ENCODE assay signal across 8 cellular contexts in genomic region chr7:124929467-124930172, GRCh38. TPM values are rescaled to one million over a fixed set of nuclear protein-coding genes. Genes with fewer than 3 reads are reported as not detected.
DNase-seq lines count a peak whose midpoint lies in the region; ATAC-seq, FAIRE-seq and TF ChIP-seq lines count a peak whose summit lies in the region.

A gene with protein sequence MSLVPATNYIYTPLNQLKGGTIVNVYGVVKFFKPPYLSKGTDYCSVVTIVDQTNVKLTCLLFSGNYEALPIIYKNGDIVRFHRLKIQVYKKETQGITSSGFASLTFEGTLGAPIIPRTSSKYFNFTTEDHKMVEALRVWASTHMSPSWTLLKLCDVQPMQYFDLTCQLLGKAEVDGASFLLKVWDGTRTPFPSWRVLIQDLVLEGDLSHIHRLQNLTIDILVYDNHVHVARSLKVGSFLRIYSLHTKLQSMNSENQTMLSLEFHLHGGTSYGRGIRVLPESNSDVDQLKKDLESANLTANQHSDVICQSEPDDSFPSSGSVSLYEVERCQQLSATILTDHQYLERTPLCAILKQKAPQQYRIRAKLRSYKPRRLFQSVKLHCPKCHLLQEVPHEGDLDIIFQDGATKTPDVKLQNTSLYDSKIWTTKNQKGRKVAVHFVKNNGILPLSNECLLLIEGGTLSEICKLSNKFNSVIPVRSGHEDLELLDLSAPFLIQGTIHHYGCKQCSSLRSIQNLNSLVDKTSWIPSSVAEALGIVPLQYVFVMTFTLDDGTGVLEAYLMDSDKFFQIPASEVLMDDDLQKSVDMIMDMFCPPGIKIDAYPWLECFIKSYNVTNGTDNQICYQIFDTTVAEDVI (minus strand): TSS chr7:124929825. CDS start chr7:124897173, 32,652 bp downstream.

- no peaks in the 10 kb centered on the region for H3K36me3 ChIP-seq in adrenal gland (replicated peaks in 1 of 2)
- peaks cover 0 to 17% (median 4%) of the 10 kb centered on the region in 9 donors for H3K36me3 ChIP-seq in heart left ventricle

- H3K4me1 ChIP-seq in adrenal gland (replicated peaks in 1 of 2) (peaks cover 0 to 34% of the 10 kb centered on the region in 2 donors), heart left ventricle (peaks cover 0 to 45% (median 13%) of the 10 kb centered on the region in 12 donors)

- H3K9me3 ChIP-seq in adrenal gland (replicated peaks in 1 of 3) (no peaks in the 10 kb centered on the region), heart left ventricle (no peaks in the 10 kb centered on the region)

- H3K27ac ChIP-seq in adrenal gland (peak within 1 kb of the TSS; percentile 56 to 96 (median 84)), heart left ventricle (peak within 1 kb of the TSS; percentile 74 to 93 (median 86))

- intact Hi-C loops in adrenal gland (cut with DNase I) (no loop called here), heart left ventricle (cut with DNase I) (no loop called here)

- no peaks in the 10 kb centered on the region for H3K9me3 Mint-ChIP-seq in type B pancreatic cell

- peak within 1 kb of the TSS; percentile 95 for H3K27ac Mint-ChIP-seq in type B pancreatic cell

- DNase-seq in GM12892 (ENCODE audit: insufficient read length) (peak; percentile 55), NCI-H146 (lab: John Stamatoyannopoulos, UW) (peak; percentile 99), T-helper 1 cell (peak; percentile 94 to 98 (median 96)), adrenal gland (peak; percentile 98 to 100 (median 99)), heart left ventricle (peak; percentile 99 to 100 (median 99)), pons (ENCODE audit: low spot score) (peak; percentile 99), type B pancreatic cell (ENCODE audit: extremely low spot score, unreplicated experiment) (peak; percentile 97)

- H3K27me3 Mint-ChIP-seq in type B pancreatic cell, result peaks cover 3% of the 10 kb centered on the region

- peak; percentile 65; the same call in 1 of the 2 replicates for TF ChIP-seq POLR2A in GM12892 (IDR thresholded peaks at IDR 0.05; ENCODE audit: low read depth, low read length)
- TF ChIP-seq POLR2A in adrenal gland (IDR thresholded peaks at IDR 0.05), result peak in 1 of 2 donors; percentile 68
- TF ChIP-seq POLR2A in heart left ventricle (IDR thresholded peaks at IDR 0.05), result no peak

- H3K27me3 ChIP-seq in adrenal gland (no peaks in the 10 kb centered on the region), heart left ventricle (no peaks in the 10 kb centered on the region)

- H3K4me1 Mint-ChIP-seq in type B pancreatic cell (ENCODE audit: unreplicated experiment), result peaks cover 11% of the 10 kb centered on the region

- H3K4me3 ChIP-seq in adrenal gland, result peak within 1 kb of the TSS in 3 of 4 donors; percentile 44 to 85 (median 73)
- peak within 1 kb of the TSS; percentile 32 to 85 (median 70) for H3K4me3 ChIP-seq in heart left ventricle

- TF ChIP-seq CTCF in adrenal gland (IDR thresholded peaks at IDR 0.05) (peak in 2 of 6 experiments; percentile 13 to 23), heart left ventricle (IDR thresholded peaks at IDR 0.05) (no peak), type B pancreatic cell (conservative IDR thresholded peaks at IDR 0.05) (no peak)

- peak within 1 kb of the TSS; percentile 96 for H3K4me3 Mint-ChIP-seq in type B pancreatic cell

- WGBS in adrenal gland, 4 donors, result 0 to 1% (median 0%) methylated on average over 32 to 45 of the region's 45 CpGs
- WGBS in heart left ventricle, 4 donors, result 0% methylated on average over 35 to 45 of the region's 45 CpGs

- ATAC-seq in HG02852 (IDR thresholded peaks at IDR 0.05; ENCODE audit: unreplicated experiment) (peak; percentile 100), heart left ventricle (peak; percentile 100)

- H3K36me3 Mint-ChIP-seq in type B pancreatic cell, result no peaks in the 10 kb centered on the region

- peak; percentile 99 for FAIRE-seq in GM12892 (lab: Jason Lieb, UNC)

RNA-seq across cellular contexts. Expression of the gene that starts here (rescaled TPM):
- polyA plus RNA-seq in GM12892 (2012; ENCODE audit: missing spikeins), result 37.1 TPM
- total RNA-seq in adrenal gland, result 10 to 100 TPM; 12.9 to 39.7 (median 27.8) TPM
- 10 to 100 TPM in 1 of 3 donors, 1 to 10 TPM in 2; 7.0 to 28.4 (median 9.2) TPM for polyA plus RNA-seq in adrenal gland
- 10 to 100 TPM; 14.9 to 24.1 (median 17.4) TPM for total RNA-seq in heart left ventricle
- 10 to 100 TPM in 1 of 2 donors, 1 to 10 TPM in 1; 6.4 to 10.4 TPM for polyA plus RNA-seq in heart left ventricle
- total RNA-seq in type B pancreatic cell (ENCODE audit: low replicate concordance), result 12.6 and 27.3 TPM in 2 replicates

Comparison
In these comparisons a context has a peak if more than half of its experiments do, and no peak if none do; other contexts are left out.
1. Peak in every context shown above with its lines: DNase-seq, ATAC-seq, H3K4me3 ChIP-seq and H3K27ac ChIP-seq.